Comparison of ENCODE assay signal across 8 cellular contexts in genomic region chr10:89213191-89213808, GRCh38. TPM values are rescaled to one million over a fixed set of nuclear protein-coding genes. Genes with fewer than 3 reads are reported as not detected.
A peak's percentile ranks its signal among the peaks of the same experiment; 100 is the strongest.
DNase-seq lines count a peak whose midpoint lies in the region; ATAC-seq and TF ChIP-seq lines count a peak whose summit lies in the region.

No MANE protein-coding gene starts in this region.

- ATAC-seq in left lobe of liver = peak; percentile 81
- ATAC-seq in GM18519 (IDR thresholded peaks at IDR 0.05; ENCODE audit: low FRiP score, unreplicated experiment) = no peak

- peak; percentile 49 for TF ChIP-seq CTCF in cardiac fibroblast (IDR thresholded peaks at IDR 0.05; ENCODE audit: low read depth, low read length)

- DNase-seq in NCI-H2171 treated with DMSO at 0.1 percent for 48 hours (lab: John Stamatoyannopoulos, UW) = peak; percentile 9
- no peak for DNase-seq in NCI-H2171 (lab: John Stamatoyannopoulos, UW)
- peak; percentile 15 for DNase-seq in NCI-H526 treated with DMSO at 0.1 percent for 48 hours (lab: John Stamatoyannopoulos, UW)
- DNase-seq in cardiac fibroblast (ENCODE audit: low read depth in 2 of 2) = peak; percentile 70 to 78
- no peak for DNase-seq in left lobe of liver (ENCODE audit: low spot score)
- no peak for DNase-seq in HuH-7.5 (ENCODE audit: low spot score)
- no peak for DNase-seq in stimulated activated CD4-positive, alpha-beta T cell treated with anti-CD3 and anti-CD28 coated beads, Interleukin-15, amount 100 ng/mL, for 24 hours

- H3K4me3 ChIP-seq in cardiac fibroblast (replicated peaks in 1 of 2; ENCODE audit: low read depth in 2 of 2, low read length in 2 of 2) = no peak overlapping the region

RNA-seq across cellular contexts. Expression of gene CH25H, which starts 6.2 kb away (rescaled TPM):
- 0.10 TPM for total RNA-seq in left lobe of liver

RNA-seq across cellular contexts. Expression of gene LIPA, which starts 38.3 kb away (rescaled TPM):
- total RNA-seq in left lobe of liver = 53.8 TPM

Comparison
In these comparisons a context has a peak if more than half of its experiments do, and no peak if none do; other contexts are left out.
1. DNase-seq: peak in NCI-H2171 treated with DMSO at 0.1 percent for 48 hours (single experiment), NCI-H526 treated with DMSO at 0.1 percent for 48 hours (single experiment) and cardiac fibroblast (2 of 2); none in NCI-H2171 (single experiment), left lobe of liver (single experiment), HuH-7.5 (single experiment) and stimulated activated CD4-positive, alpha-beta T cell treated with anti-CD3 and anti-CD28 coated beads, Interleukin-15, amount 100 ng/mL, for 24 hours (single experiment).